22 cellular contexts compared by ENCODE assay signal in genomic region chr6:125097186-125097585, GRCh38.
"Had no signal": no experiment of that assay in that cellular context is flagged by ENCODE, and none has a peak within 500 bp of the region (broad histone marks: within the 10 kb centered on the region; RNA-seq: fewer than 3 reads in every experiment).

No MANE protein-coding gene starts in this region.

- H3K27me3 ChIP-seq: esophagus muscularis mucosa, gastrocnemius medialis, ovary, testis, tibial nerve, upper lobe of right lung, vagina had no signal

- H3K4me3 ChIP-seq: esophagus muscularis mucosa, gastrocnemius medialis, left ventricle myocardium inferior, lung, ovary, smooth muscle cell, testis, tibial nerve, upper lobe of right lung, vagina had no signal

- H3K36me3 ChIP-seq: esophagus muscularis mucosa, gastrocnemius medialis, left ventricle myocardium inferior, ovary, tibial nerve, upper lobe of right lung, vagina had no signal

- H3K9me3 ChIP-seq: gastrocnemius medialis, left ventricle myocardium inferior, ovary, testis, tibial nerve, upper lobe of right lung, vagina had no signal

- FAIRE-seq: keratinocyte had no signal

- DNase-seq: effector memory CD8-positive, alpha-beta T cell; gastrocnemius medialis; glutamatergic neuron; immature natural killer cell; left cardiac atrium; left ventricle myocardium inferior; mesendoderm; naive thymus-derived CD4-positive, alpha-beta T cell; nephron progenitor cell; ovary; right cardiac atrium; stimulated activated CD4-positive, alpha-beta T cell treated with anti-CD3 and anti-CD28 coated beads, Interleukin-2, amount 100 ng/mL, for 48 hours; stimulated activated naive CD4-positive, alpha-beta T cell treated with Interleukin-2 at 50 U/mL for 16 hours; testis; upper lobe of right lung had no signal

- H3K27ac ChIP-seq: epithelial cell of prostate, gastrocnemius medialis, left ventricle myocardium inferior, ovary, testis, upper lobe of right lung, vagina had no signal

- H3K4me1 ChIP-seq: gastrocnemius medialis, testis, upper lobe of right lung had no signal
